ENCODE assay signal across 20 cellular contexts in genomic region chr1:172266528-172267174, GRCh38.
DNase-seq lines count a peak whose midpoint lies in the region; ATAC-seq lines count a peak whose summit lies in the region.
"Had no signal": no experiment of that assay in that cellular context is flagged by ENCODE, and none has a peak within 500 bp of the region (broad histone marks: within the 10 kb centered on the region; RNA-seq: fewer than 3 reads in every experiment).

No MANE protein-coding gene starts in this region.

- peak overlapping the region; percentile 78 for H3K27ac Mint-ChIP-seq in activated naive CD8-positive, alpha-beta T cell treated with anti-CD3 and anti-CD28 coated beads, Interleukin-2, amount 50 U/mL, for 24 hours
- no peak overlapping the region for H3K27ac Mint-ChIP-seq in activated naive CD8-positive, alpha-beta T cell treated with anti-CD3 and anti-CD28 coated beads for 36 hours
- H3K27ac Mint-ChIP-seq in activated T-helper 17 cell treated with anti-CD3 and anti-CD28 coated beads, Interleukin-2, amount 50 U/mL, for 72 hours: no peak overlapping the region
- no peak overlapping the region for H3K27ac Mint-ChIP-seq in stimulated activated naive CD8-positive, alpha-beta T cell treated with anti-CD3 and anti-CD28 coated beads, Interleukin-15, amount 100 ng/mL, for 72 hours
- H3K27ac Mint-ChIP-seq: B cell, HFFc6 had no signal

- peaks cover 16% of the 10 kb centered on the region for H3K9me3 Mint-ChIP-seq in activated naive CD8-positive, alpha-beta T cell treated with anti-CD3 and anti-CD28 coated beads, Interleukin-2, amount 50 U/mL, for 24 hours
- peaks cover 10% of the 10 kb centered on the region for H3K9me3 Mint-ChIP-seq in activated naive CD8-positive, alpha-beta T cell treated with anti-CD3 and anti-CD28 coated beads for 36 hours
- H3K9me3 Mint-ChIP-seq in activated T-helper 17 cell treated with anti-CD3 and anti-CD28 coated beads, Interleukin-2, amount 50 U/mL, for 72 hours: no peaks in the 10 kb centered on the region
- H3K9me3 Mint-ChIP-seq in stimulated activated naive CD8-positive, alpha-beta T cell treated with anti-CD3 and anti-CD28 coated beads, Interleukin-15, amount 100 ng/mL, for 72 hours: peaks cover 14 to 23% of the 10 kb centered on the region in 2 donors
- H3K9me3 Mint-ChIP-seq: HFFc6 had no signal

- H3K36me3 Mint-ChIP-seq in activated naive CD8-positive, alpha-beta T cell treated with anti-CD3 and anti-CD28 coated beads, Interleukin-2, amount 50 U/mL, for 24 hours (ENCODE audit: low read depth): peaks cover 3% of the 10 kb centered on the region
- H3K36me3 Mint-ChIP-seq in activated naive CD8-positive, alpha-beta T cell treated with anti-CD3 and anti-CD28 coated beads for 36 hours: peaks cover 3% of the 10 kb centered on the region
- H3K36me3 Mint-ChIP-seq in activated T-helper 17 cell treated with anti-CD3 and anti-CD28 coated beads, Interleukin-2, amount 50 U/mL, for 72 hours (ENCODE audit: low read depth): no peaks in the 10 kb centered on the region

- peaks cover 43% of the 10 kb centered on the region for H3K4me1 Mint-ChIP-seq in activated naive CD8-positive, alpha-beta T cell treated with anti-CD3 and anti-CD28 coated beads, Interleukin-2, amount 50 U/mL, for 24 hours
- H3K4me1 Mint-ChIP-seq in activated naive CD8-positive, alpha-beta T cell treated with anti-CD3 and anti-CD28 coated beads for 36 hours: peaks cover 31% of the 10 kb centered on the region
- H3K4me1 Mint-ChIP-seq in activated T-helper 17 cell treated with anti-CD3 and anti-CD28 coated beads, Interleukin-2, amount 50 U/mL, for 72 hours: peaks cover 5% of the 10 kb centered on the region
- peaks cover 18% of the 10 kb centered on the region for H3K4me1 Mint-ChIP-seq in stimulated activated naive CD8-positive, alpha-beta T cell treated with anti-CD3 and anti-CD28 coated beads, Interleukin-15, amount 100 ng/mL, for 72 hours

- H3K27me3 Mint-ChIP-seq in activated naive CD8-positive, alpha-beta T cell treated with anti-CD3 and anti-CD28 coated beads, Interleukin-2, amount 50 U/mL, for 24 hours: no peaks in the 10 kb centered on the region
- no peaks in the 10 kb centered on the region for H3K27me3 Mint-ChIP-seq in activated naive CD8-positive, alpha-beta T cell treated with anti-CD3 and anti-CD28 coated beads for 36 hours
- H3K27me3 Mint-ChIP-seq in activated T-helper 17 cell treated with anti-CD3 and anti-CD28 coated beads, Interleukin-2, amount 50 U/mL, for 72 hours: no peaks in the 10 kb centered on the region
- no peaks in the 10 kb centered on the region for H3K27me3 Mint-ChIP-seq in stimulated activated naive CD8-positive, alpha-beta T cell treated with anti-CD3 and anti-CD28 coated beads, Interleukin-15, amount 100 ng/mL, for 72 hours
- H3K27me3 Mint-ChIP-seq: B cell had no signal

- ATAC-seq in activated naive CD8-positive, alpha-beta T cell treated with anti-CD3 and anti-CD28 coated beads, Interleukin-2, amount 50 U/mL, for 24 hours: peak; percentile 87
- peak; percentile 80 for ATAC-seq in activated T-helper 17 cell treated with anti-CD3 and anti-CD28 coated beads, Interleukin-2, amount 50 U/mL, for 72 hours (replicated peaks)
- ATAC-seq in stimulated activated naive CD8-positive, alpha-beta T cell treated with anti-CD3 and anti-CD28 coated beads, Interleukin-15, amount 100 ng/mL, for 72 hours: peak; percentile 72
- ATAC-seq: GM12878, lower lobe of right lung had no signal

- DNase-seq in activated naive CD8-positive, alpha-beta T cell treated with anti-CD3 and anti-CD28 coated beads, Interleukin-2, amount 50 U/mL, for 24 hours: peak; percentile 41
- DNase-seq in activated naive CD8-positive, alpha-beta T cell treated with anti-CD3 and anti-CD28 coated beads for 36 hours: no peak
- peak; percentile 23 to 51 for DNase-seq in stimulated activated CD4-positive, alpha-beta T cell treated with anti-CD3 and anti-CD28 coated beads, Interleukin-15, amount 100 ng/mL, for 48 hours (ENCODE audit: low read depth in 2 of 2)
- DNase-seq in stimulated activated naive CD8-positive, alpha-beta T cell treated with anti-CD3 and anti-CD28 coated beads, Interleukin-15, amount 100 ng/mL, for 72 hours: peak in 1 of 2 donors; percentile 18
- DNase-seq in pons (ENCODE audit: low spot score): no peak
- DNase-seq in glomerular visceral epithelial cell (ENCODE audit: extremely low spot score): no peak
- DNase-seq: Calu3; caudate nucleus; effector CD4-positive, alpha-beta T cell; esophagus squamous epithelium; GDM1; HFFc6; lower lobe of right lung; NCI-H1436; NCI-H774; posterior cingulate gyrus; T-helper 9 cell had no signal

- H3K4me3 Mint-ChIP-seq in activated naive CD8-positive, alpha-beta T cell treated with anti-CD3 and anti-CD28 coated beads, Interleukin-2, amount 50 U/mL, for 24 hours: no peak overlapping the region
- no peak overlapping the region for H3K4me3 Mint-ChIP-seq in activated naive CD8-positive, alpha-beta T cell treated with anti-CD3 and anti-CD28 coated beads for 36 hours
- peak overlapping the region; percentile 12 for H3K4me3 Mint-ChIP-seq in activated T-helper 17 cell treated with anti-CD3 and anti-CD28 coated beads, Interleukin-2, amount 50 U/mL, for 72 hours
- H3K4me3 Mint-ChIP-seq in stimulated activated naive CD8-positive, alpha-beta T cell treated with anti-CD3 and anti-CD28 coated beads, Interleukin-15, amount 100 ng/mL, for 72 hours: no peak overlapping the region
- H3K4me3 Mint-ChIP-seq: B cell, HFFc6 had no signal

Comparison
In these comparisons a context has a peak if more than half of its experiments do, and no peak if none do; other contexts are left out.
1. DNase-seq: peak in activated naive CD8-positive, alpha-beta T cell treated with anti-CD3 and anti-CD28 coated beads, Interleukin-2, amount 50 U/mL, for 24 hours (single experiment) and stimulated activated CD4-positive, alpha-beta T cell treated with anti-CD3 and anti-CD28 coated beads, Interleukin-15, amount 100 ng/mL, for 48 hours (2 of 2); none in activated naive CD8-positive, alpha-beta T cell treated with anti-CD3 and anti-CD28 coated beads for 36 hours (single experiment), pons (single experiment) and glomerular visceral epithelial cell (single experiment).
2. Peak in every context shown above with its lines, with median percentiles within 50 percentile points of each other: ATAC-seq.